ENCODE assay signal across 1 cellular context in the genomic region with DNA sequence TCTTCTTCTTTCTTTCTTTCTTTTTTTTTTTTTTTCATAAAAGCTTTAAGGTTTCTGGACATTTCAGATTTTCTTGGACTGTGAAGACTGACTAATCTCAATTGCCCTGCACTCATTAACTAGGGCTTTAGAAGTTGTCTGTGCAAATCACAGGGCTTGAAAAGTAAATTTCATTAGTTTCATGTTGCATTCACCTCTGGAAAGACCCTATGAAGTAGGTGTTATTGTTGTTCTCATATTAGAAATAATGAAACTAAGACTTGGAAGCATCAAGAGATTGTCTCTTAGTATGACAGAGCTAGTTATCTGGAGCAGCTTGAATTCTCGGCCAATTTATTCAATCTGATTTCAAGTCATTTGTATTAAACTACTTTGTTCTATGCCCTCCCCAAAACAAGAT.
A peak's percentile ranks its signal among the peaks of the same experiment; 100 is the strongest.
TF ChIP-seq lines count a peak whose summit lies in the region.

No MANE protein-coding gene starts in this region.

TF ChIP-seq in GM12878, 131 proteins besides CTCF, POLR2A, EP300 and RAD21 (continued from another document):
- TF ChIP-seq RFX5 (IDR thresholded peaks at IDR 0.05; ENCODE audit: low read depth, low read length) (no peak), TBL1XR1 (IDR thresholded peaks at IDR 0.05; ENCODE audit: low read depth, low read length) (no peak), HDAC6 (IDR thresholded peaks at IDR 0.05; ENCODE audit: unreplicated experiment) (no peak), RELB (IDR thresholded peaks at IDR 0.05; ENCODE audit: low read depth) (peak; percentile 94), TAF1 (IDR thresholded peaks at IDR 0.05; ENCODE audit: borderline replicate concordance, low read depth, low read length) (no peak), SMARCA5 (IDR thresholded peaks at IDR 0.05) (no peak), USF2 (IDR thresholded peaks at IDR 0.05; ENCODE audit: borderline replicate concordance, low read depth, low read length) (no peak), EED (IDR thresholded peaks at IDR 0.05; ENCODE audit: low read depth) (no peak), RELA (IDR thresholded peaks at IDR 0.05; ENCODE audit: borderline replicate concordance, partially characterized antibody) (no peak), E2F4 (IDR thresholded peaks at IDR 0.05; ENCODE audit: low read depth, low read length) (no peak), EGR1 (IDR thresholded peaks at IDR 0.05; ENCODE audit: borderline replicate concordance in 1 of 2, low read depth in 2 of 2, low read length in 2 of 2) (no peak), ETV6 (conservative IDR thresholded peaks at IDR 0.05 in 1 of 2, IDR thresholded peaks at IDR 0.05 in 1 of 2; ENCODE audit: borderline replicate concordance in 1 of 2, low read depth in 1 of 2) (no peak; a peak in 1 of 4 replicates), ZBTB33 (IDR thresholded peaks at IDR 0.05) (no peak), STAT3 (IDR thresholded peaks at IDR 0.05; ENCODE audit: low read depth, low read length) (no peak), TCF12 (IDR thresholded peaks at IDR 0.05; ENCODE audit: low read depth, low read length) (no peak), CBFB (IDR thresholded peaks at IDR 0.05; ENCODE audit: low read depth) (no peak), GATAD2B (conservative IDR thresholded peaks at IDR 0.05; ENCODE audit: low read depth) (no peak), NR2F1 (conservative IDR thresholded peaks at IDR 0.05) (peak; percentile 38; the same call in 1 of the 2 replicates), NFXL1 (IDR thresholded peaks at IDR 0.05; ENCODE audit: borderline replicate concordance) (no peak)
- TF ChIP-seq, protein P1, sequence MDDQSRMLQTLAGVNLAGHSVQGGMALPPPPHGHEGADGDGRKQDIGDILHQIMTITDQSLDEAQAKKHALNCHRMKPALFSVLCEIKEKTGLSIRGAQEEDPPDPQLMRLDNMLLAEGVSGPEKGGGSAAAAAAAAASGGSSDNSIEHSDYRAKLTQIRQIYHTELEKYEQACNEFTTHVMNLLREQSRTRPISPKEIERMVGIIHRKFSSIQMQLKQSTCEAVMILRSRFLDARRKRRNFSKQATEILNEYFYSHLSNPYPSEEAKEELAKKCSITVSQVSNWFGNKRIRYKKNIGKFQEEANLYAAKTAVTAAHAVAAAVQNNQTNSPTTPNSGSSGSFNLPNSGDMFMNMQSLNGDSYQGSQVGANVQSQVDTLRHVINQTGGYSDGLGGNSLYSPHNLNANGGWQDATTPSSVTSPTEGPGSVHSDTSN (IDR thresholded peaks at IDR 0.05; ENCODE audit: insufficient replicate concordance, low read depth, low read length): no peak
